2 cellular contexts compared by ENCODE assay signal in the genomic region with DNA sequence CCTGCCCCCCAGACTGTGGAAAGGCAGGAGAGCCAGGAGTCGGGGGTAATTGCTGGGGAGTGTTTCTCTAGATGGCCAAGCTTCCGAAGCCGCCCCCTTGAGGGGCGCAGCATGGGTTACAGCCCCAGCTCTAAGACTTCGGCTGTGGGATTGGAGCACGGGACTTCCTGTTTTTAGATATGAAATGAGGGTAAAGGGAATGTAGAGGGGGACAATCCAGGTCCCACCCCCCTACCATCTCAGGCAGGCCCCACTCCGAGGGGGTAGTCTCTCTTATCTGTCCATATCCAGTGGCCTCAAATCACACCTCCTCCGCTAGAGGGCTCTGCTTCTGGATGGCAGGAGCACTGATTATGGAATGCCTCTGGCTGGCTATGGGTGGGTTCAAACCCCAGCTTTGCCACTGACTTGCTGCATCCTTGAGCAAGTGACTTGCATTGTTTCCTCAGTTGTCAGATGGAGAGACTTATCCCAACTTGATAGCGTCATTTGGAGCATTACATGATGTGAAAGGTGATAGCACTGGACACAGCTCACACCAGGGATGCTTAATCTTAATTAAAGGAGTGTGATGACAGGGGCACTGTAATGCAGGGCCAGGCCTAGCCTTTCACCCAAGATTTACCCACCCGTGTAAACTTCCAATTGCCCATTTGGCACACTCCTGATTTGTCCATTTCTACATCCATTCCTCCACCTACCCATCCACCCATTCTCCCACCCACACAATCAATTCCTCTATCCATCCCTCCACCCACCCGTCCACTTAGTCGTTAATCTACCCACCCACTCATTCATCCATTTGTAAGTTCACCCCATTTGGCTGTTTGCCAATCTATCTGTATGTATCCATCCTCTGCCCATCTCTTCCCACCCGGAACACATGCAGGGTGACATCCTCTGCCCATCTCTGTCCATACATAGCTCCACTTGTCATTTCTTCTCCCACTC.
A peak's percentile ranks its signal among the peaks of the same experiment; 100 is the strongest.
TF ChIP-seq lines count a peak whose summit lies in the region.

No MANE protein-coding gene starts in this region.

TF ChIP-seq in GM23338, 12 proteins besides CTCF, POLR2A, EP300 and RAD21:
- TF ChIP-seq STAT1 (IDR thresholded peaks at IDR 0.05; ENCODE audit: unreplicated experiment) = no peak
- no peak for TF ChIP-seq EZH2 (IDR thresholded peaks at IDR 0.05; ENCODE audit: low read depth, unreplicated experiment)
- TF ChIP-seq ZNF331 (CRISPR knock-in tag; IDR thresholded peaks at IDR 0.05; ENCODE audit: low read depth) = no peak
- peak; percentile 46 for TF ChIP-seq POLR2AphosphoS5 (IDR thresholded peaks at IDR 0.05; ENCODE audit: low read depth)
- no peak for TF ChIP-seq CREB1 (CRISPR knock-in tag; IDR thresholded peaks at IDR 0.05; ENCODE audit: low read depth)
- TF ChIP-seq, protein P1, sequence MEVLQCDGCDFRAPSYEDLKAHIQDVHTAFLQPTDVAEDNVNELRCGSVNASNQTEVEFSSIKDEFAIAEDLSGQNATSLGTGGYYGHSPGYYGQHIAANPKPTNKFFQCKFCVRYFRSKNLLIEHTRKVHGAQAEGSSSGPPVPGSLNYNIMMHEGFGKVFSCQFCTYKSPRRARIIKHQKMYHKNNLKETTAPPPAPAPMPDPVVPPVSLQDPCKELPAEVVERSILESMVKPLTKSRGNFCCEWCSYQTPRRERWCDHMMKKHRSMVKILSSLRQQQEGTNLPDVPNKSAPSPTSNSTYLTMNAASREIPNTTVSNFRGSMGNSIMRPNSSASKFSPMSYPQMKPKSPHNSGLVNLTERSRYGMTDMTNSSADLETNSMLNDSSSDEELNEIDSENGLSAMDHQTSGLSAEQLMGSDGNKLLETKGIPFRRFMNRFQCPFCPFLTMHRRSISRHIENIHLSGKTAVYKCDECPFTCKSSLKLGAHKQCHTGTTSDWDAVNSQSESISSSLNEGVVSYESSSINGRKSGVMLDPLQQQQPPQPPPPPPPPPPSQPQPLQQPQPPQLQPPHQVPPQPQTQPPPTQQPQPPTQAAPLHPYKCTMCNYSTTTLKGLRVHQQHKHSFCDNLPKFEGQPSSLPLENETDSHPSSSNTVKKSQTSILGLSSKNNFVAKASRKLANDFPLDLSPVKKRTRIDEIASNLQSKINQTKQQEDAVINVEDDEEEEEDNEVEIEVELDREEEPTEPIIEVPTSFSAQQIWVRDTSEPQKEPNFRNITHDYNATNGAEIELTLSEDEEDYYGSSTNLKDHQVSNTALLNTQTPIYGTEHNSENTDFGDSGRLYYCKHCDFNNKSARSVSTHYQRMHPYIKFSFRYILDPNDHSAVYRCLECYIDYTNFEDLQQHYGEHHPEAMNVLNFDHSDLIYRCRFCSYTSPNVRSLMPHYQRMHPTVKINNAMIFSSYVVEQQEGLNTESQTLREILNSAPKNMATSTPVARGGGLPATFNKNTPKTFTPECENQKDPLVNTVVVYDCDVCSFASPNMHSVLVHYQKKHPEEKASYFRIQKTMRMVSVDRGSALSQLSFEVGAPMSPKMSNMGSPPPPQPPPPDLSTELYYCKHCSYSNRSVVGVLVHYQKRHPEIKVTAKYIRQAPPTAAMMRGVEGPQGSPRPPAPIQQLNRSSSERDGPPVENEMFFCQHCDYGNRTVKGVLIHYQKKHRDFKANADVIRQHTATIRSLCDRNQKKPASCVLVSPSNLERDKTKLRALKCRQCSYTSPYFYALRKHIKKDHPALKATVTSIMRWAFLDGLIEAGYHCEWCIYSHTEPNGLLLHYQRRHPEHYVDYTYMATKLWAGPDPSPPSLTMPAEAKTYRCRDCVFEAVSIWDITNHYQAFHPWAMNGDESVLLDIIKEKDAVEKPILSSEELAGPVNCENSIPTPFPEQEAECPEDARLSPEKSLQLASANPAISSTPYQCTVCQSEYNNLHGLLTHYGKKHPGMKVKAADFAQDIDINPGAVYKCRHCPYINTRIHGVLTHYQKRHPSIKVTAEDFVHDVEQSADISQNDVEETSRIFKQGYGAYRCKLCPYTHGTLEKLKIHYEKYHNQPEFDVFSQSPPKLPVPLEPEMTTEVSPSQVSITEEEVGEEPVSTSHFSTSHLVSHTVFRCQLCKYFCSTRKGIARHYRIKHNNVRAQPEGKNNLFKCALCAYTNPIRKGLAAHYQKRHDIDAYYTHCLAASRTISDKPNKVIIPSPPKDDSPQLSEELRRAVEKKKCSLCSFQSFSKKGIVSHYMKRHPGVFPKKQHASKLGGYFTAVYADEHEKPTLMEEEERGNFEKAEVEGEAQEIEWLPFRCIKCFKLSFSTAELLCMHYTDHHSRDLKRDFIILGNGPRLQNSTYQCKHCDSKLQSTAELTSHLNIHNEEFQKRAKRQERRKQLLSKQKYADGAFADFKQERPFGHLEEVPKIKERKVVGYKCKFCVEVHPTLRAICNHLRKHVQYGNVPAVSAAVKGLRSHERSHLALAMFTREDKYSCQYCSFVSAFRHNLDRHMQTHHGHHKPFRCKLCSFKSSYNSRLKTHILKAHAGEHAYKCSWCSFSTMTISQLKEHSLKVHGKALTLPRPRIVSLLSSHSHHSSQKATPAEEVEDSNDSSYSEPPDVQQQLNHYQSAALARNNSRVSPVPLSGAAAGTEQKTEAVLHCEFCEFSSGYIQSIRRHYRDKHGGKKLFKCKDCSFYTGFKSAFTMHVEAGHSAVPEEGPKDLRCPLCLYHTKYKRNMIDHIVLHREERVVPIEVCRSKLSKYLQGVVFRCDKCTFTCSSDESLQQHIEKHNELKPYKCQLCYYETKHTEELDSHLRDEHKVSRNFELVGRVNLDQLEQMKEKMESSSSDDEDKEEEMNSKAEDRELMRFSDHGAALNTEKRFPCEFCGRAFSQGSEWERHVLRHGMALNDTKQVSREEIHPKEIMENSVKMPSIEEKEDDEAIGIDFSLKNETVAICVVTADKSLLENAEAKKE (CRISPR knock-in tag; IDR thresholded peaks at IDR 0.05) = no peak
- no peak for TF ChIP-seq JUNB (IDR thresholded peaks at IDR 0.05; ENCODE audit: unreplicated experiment)
- TF ChIP-seq ZNF114 (CRISPR knock-in tag; IDR thresholded peaks at IDR 0.05) = no peak
- TF ChIP-seq, protein P2, sequence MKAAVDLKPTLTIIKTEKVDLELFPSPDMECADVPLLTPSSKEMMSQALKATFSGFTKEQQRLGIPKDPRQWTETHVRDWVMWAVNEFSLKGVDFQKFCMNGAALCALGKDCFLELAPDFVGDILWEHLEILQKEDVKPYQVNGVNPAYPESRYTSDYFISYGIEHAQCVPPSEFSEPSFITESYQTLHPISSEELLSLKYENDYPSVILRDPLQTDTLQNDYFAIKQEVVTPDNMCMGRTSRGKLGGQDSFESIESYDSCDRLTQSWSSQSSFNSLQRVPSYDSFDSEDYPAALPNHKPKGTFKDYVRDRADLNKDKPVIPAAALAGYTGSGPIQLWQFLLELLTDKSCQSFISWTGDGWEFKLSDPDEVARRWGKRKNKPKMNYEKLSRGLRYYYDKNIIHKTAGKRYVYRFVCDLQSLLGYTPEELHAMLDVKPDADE (IDR thresholded peaks at IDR 0.05) = no peak

TF ChIP-seq in GM12878, 131 proteins besides CTCF, POLR2A, EP300 and RAD21:
- TF ChIP-seq, protein P3, sequence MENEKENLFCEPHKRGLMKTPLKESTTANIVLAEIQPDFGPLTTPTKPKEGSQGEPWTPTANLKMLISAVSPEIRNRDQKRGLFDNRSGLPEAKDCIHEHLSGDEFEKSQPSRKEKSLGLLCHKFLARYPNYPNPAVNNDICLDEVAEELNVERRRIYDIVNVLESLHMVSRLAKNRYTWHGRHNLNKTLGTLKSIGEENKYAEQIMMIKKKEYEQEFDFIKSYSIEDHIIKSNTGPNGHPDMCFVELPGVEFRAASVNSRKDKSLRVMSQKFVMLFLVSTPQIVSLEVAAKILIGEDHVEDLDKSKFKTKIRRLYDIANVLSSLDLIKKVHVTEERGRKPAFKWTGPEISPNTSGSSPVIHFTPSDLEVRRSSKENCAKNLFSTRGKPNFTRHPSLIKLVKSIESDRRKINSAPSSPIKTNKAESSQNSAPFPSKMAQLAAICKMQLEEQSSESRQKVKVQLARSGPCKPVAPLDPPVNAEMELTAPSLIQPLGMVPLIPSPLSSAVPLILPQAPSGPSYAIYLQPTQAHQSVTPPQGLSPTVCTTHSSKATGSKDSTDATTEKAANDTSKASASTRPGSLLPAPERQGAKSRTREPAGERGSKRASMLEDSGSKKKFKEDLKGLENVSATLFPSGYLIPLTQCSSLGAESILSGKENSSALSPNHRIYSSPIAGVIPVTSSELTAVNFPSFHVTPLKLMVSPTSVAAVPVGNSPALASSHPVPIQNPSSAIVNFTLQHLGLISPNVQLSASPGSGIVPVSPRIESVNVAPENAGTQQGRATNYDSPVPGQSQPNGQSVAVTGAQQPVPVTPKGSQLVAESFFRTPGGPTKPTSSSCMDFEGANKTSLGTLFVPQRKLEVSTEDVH (IDR thresholded peaks at IDR 0.05; ENCODE audit: low read depth, partially characterized antibody) = no peak
- TF ChIP-seq SPI1 (IDR thresholded peaks at IDR 0.05; ENCODE audit: borderline replicate concordance, insufficient read depth, low read depth, low read length) = peak; percentile 6; the same call in 1 of the 2 replicates
- TF ChIP-seq ESRRA (IDR thresholded peaks at IDR 0.05; ENCODE audit: low read length) = no peak
- no peak for TF ChIP-seq NR2C1 (IDR thresholded peaks at IDR 0.05)
- TF ChIP-seq, protein P4, sequence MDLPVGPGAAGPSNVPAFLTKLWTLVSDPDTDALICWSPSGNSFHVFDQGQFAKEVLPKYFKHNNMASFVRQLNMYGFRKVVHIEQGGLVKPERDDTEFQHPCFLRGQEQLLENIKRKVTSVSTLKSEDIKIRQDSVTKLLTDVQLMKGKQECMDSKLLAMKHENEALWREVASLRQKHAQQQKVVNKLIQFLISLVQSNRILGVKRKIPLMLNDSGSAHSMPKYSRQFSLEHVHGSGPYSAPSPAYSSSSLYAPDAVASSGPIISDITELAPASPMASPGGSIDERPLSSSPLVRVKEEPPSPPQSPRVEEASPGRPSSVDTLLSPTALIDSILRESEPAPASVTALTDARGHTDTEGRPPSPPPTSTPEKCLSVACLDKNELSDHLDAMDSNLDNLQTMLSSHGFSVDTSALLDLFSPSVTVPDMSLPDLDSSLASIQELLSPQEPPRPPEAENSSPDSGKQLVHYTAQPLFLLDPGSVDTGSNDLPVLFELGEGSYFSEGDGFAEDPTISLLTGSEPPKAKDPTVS (IDR thresholded peaks at IDR 0.05; ENCODE audit: low read depth, low read length) = no peak
- TF ChIP-seq, protein P5, sequence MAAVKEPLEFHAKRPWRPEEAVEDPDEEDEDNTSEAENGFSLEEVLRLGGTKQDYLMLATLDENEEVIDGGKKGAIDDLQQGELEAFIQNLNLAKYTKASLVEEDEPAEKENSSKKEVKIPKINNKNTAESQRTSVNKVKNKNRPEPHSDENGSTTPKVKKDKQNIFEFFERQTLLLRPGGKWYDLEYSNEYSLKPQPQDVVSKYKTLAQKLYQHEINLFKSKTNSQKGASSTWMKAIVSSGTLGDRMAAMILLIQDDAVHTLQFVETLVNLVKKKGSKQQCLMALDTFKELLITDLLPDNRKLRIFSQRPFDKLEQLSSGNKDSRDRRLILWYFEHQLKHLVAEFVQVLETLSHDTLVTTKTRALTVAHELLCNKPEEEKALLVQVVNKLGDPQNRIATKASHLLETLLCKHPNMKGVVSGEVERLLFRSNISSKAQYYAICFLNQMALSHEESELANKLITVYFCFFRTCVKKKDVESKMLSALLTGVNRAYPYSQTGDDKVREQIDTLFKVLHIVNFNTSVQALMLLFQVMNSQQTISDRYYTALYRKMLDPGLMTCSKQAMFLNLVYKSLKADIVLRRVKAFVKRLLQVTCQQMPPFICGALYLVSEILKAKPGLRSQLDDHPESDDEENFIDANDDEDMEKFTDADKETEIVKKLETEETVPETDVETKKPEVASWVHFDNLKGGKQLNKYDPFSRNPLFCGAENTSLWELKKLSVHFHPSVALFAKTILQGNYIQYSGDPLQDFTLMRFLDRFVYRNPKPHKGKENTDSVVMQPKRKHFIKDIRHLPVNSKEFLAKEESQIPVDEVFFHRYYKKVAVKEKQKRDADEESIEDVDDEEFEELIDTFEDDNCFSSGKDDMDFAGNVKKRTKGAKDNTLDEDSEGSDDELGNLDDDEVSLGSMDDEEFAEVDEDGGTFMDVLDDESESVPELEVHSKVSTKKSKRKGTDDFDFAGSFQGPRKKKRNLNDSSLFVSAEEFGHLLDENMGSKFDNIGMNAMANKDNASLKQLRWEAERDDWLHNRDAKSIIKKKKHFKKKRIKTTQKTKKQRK (IDR thresholded peaks at IDR 0.05; ENCODE audit: low read depth, low read length) = no peak
- TF ChIP-seq, protein P6, sequence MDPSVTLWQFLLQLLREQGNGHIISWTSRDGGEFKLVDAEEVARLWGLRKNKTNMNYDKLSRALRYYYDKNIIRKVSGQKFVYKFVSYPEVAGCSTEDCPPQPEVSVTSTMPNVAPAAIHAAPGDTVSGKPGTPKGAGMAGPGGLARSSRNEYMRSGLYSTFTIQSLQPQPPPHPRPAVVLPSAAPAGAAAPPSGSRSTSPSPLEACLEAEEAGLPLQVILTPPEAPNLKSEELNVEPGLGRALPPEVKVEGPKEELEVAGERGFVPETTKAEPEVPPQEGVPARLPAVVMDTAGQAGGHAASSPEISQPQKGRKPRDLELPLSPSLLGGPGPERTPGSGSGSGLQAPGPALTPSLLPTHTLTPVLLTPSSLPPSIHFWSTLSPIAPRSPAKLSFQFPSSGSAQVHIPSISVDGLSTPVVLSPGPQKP (IDR thresholded peaks at IDR 0.05; ENCODE audit: low read depth, low read length) = no peak
- TF ChIP-seq NFYA (IDR thresholded peaks at IDR 0.05; ENCODE audit: borderline replicate concordance, low read depth, low read length) = no peak
- TF ChIP-seq SMC3 (IDR thresholded peaks at IDR 0.05; ENCODE audit: borderline replicate concordance, low read length) = peak; percentile 28; the same call in 1 of the 2 replicates
